In the genomic region with DNA sequence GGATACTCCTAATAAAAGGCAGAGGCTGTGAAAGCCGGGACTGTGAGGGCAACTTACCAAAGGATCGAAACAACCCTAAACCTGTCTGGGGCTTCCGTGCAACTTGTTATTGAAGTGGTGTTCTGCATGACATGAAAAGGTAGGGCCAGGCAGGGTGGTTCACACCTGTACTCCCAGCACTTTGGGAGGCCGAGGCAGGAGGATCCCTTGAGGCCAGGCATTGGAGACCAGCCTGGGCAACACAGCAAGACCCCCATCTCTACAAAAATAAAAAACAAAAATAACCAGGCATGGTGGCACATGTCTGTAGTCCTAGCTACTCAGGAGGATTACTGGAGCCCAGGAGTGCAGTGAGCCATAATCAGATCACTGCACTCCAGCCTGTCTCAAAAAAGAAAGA, we compare ENCODE assay signal across 18 cellular contexts. TPM values are rescaled to one million over a fixed set of nuclear protein-coding genes. Genes with fewer than 3 reads are reported as not detected.
DNase-seq lines count a peak whose midpoint lies in the region; ATAC-seq and TF ChIP-seq lines count a peak whose summit lies in the region.
"Had no signal": no experiment of that assay in that cellular context is flagged by ENCODE, and none has a peak within 500 bp of the region (broad histone marks: within the 10 kb centered on the region; RNA-seq: fewer than 3 reads in every experiment).

No MANE protein-coding gene starts in this region.

- POLR2A ChIA-PET in MCF 10A (lab: Yijun Ruan, JAX) (no interaction called here), WTC11 (lab: Charles Lee) (no interaction called here)

- H3K27me3 Mint-ChIP-seq in MCF 10A (ENCODE audit: insufficient read depth, unreplicated experiment): no peaks in the 10 kb centered on the region
- H3K27me3 Mint-ChIP-seq in CD14-positive monocyte (ENCODE audit: low read depth in 3 of 3): peaks cover 0 to 2% (median 0%) of the 10 kb centered on the region in 3 donors
- H3K27me3 Mint-ChIP-seq in WTC11 (ENCODE audit: low read depth): no peaks in the 10 kb centered on the region
- H3K27me3 Mint-ChIP-seq: B cell; CD4-positive, alpha-beta T cell had no signal

- no peak for ATAC-seq in WTC11
- ATAC-seq: A549; CD8-positive, alpha-beta T cell had no signal

- no peak for TF ChIP-seq CTCF in MCF 10A (IDR thresholded peaks at IDR 0.05; ENCODE audit: unreplicated experiment)
- no peak for TF ChIP-seq CTCF in breast epithelium (IDR thresholded peaks at IDR 0.05)
- TF ChIP-seq CTCF in CD14-positive monocyte (IDR thresholded peaks at IDR 0.05): no peak
- no peak for TF ChIP-seq CTCF in WTC11 (IDR thresholded peaks at IDR 0.05)
- TF ChIP-seq CTCF in right atrium auricular region (IDR thresholded peaks at IDR 0.05): no peak

- no peak overlapping the region for H3K27ac ChIP-seq in breast epithelium
- no peak overlapping the region for H3K27ac ChIP-seq in right atrium auricular region
- H3K27ac ChIP-seq: 22Rv1; A549; BLaER1 treated with 17β-estradiol and CSF1 and Interleukin-3, amounts not matched to agents 10 nM and 100 nM; C4-2B had no signal

- H3K9me3 ChIP-seq in breast epithelium: no peaks in the 10 kb centered on the region
- no peaks in the 10 kb centered on the region for H3K9me3 ChIP-seq in right atrium auricular region
- H3K9me3 ChIP-seq: A549; BLaER1 treated with 17β-estradiol and CSF1 and Interleukin-3, amounts not matched to agents 10 nM and 100 nM; Caco-2 had no signal

- TF ChIP-seq POLR2A in breast epithelium (IDR thresholded peaks at IDR 0.05): no peak

- H3K27me3 ChIP-seq in breast epithelium (no peaks in the 10 kb centered on the region), right atrium auricular region (no peaks in the 10 kb centered on the region)
- H3K27me3 ChIP-seq: BLaER1 treated with 17β-estradiol and CSF1 and Interleukin-3, amounts not matched to agents 10 nM and 100 nM had no signal

- H3K4me1 Mint-ChIP-seq in MCF 10A (ENCODE audit: insufficient read depth, unreplicated experiment) (peaks cover 9% of the 10 kb centered on the region), CD14-positive monocyte (peaks cover 8% of the 10 kb centered on the region), WTC11 (peaks cover 24% of the 10 kb centered on the region)

- BruUV-seq in MCF 10A (replicated peaks; lab: Mats Ljungman, UMichigan): no TSS peak

- DNase-seq in MCF 10A (ENCODE audit: unreplicated experiment): no peak
- DNase-seq in breast epithelium (ENCODE audit: low spot score in 2 of 2): no peak
- DNase-seq in CD14-positive monocyte (ENCODE audit: low spot score): no peak
- DNase-seq in WTC11 (ENCODE audit: low spot score): no peak
- no peak for DNase-seq in NCI-H774 (lab: John Stamatoyannopoulos, UW)
- DNase-seq in right atrium auricular region (ENCODE audit: low spot score): no peak
- DNase-seq: AML-193; Caco-2; Calu3; CD4-positive, alpha-beta T cell; CD8-positive, alpha-beta T cell; DMS79 treated with DMSO at 0.1 percent for 48 hours; GF-D8 had no signal

- intact Hi-C loops in MCF 10A (cut with micrococcal nuclease): no loop called here
- intact Hi-C loops in breast epithelium (cut with DNase I; ENCODE audit: low total_unique reads): no loop called here
- intact Hi-C loops in CD14-positive monocyte (cut with micrococcal nuclease): no loop called here

- H3K4me3 ChIP-seq in breast epithelium (no peak overlapping the region), right atrium auricular region (no peak overlapping the region)
- H3K4me3 ChIP-seq: A549; BLaER1 treated with 17β-estradiol and CSF1 and Interleukin-3, amounts not matched to agents 10 nM and 100 nM had no signal

- H3K36me3 Mint-ChIP-seq in MCF 10A (ENCODE audit: insufficient read depth, unreplicated experiment) (peaks cover 58% of the 10 kb centered on the region), CD14-positive monocyte (peaks cover 60 to 83% of the 10 kb centered on the region in 2 donors), WTC11 (peaks cover 56% of the 10 kb centered on the region)

- H3K36me3 ChIP-seq in breast epithelium: no peaks in the 10 kb centered on the region
- H3K36me3 ChIP-seq in right atrium auricular region: peaks cover 37% of the 10 kb centered on the region

- H3K4me3 Mint-ChIP-seq in MCF 10A (ENCODE audit: unreplicated experiment) (no peak overlapping the region), CD14-positive monocyte (no peak overlapping the region), WTC11 (no peak overlapping the region)
- H3K4me3 Mint-ChIP-seq: B cell; CD4-positive, alpha-beta T cell; CD8-positive, alpha-beta T cell had no signal

- CTCF ChIA-PET in MCF 10A (lab: Yijun Ruan, JAX) (interaction anchor here (0.6 to 1.4 kb wide), 5 partner anchors 10 to 1163 kb away, joined by 3 to 5 read pairs (median 3); no protein-coding TSS in a partner anchor), WTC11 (lab: Charles Lee) (no interaction called here)

- H3K27ac Mint-ChIP-seq in MCF 10A (ENCODE audit: low read depth, unreplicated experiment) (peak overlapping the region; percentile 16), CD14-positive monocyte (peak overlapping the region in 5 of 7 donors; percentile 26 to 68 (median 43)), WTC11 (no peak overlapping the region)
- H3K27ac Mint-ChIP-seq: B cell; CD4-positive, alpha-beta T cell; CD8-positive, alpha-beta T cell had no signal

- H3K4me1 ChIP-seq in breast epithelium (no peaks in the 10 kb centered on the region), right atrium auricular region (no peaks in the 10 kb centered on the region)
- H3K4me1 ChIP-seq: A549 had no signal

- H3K9me3 Mint-ChIP-seq in MCF 10A (ENCODE audit: unreplicated experiment): no peaks in the 10 kb centered on the region
- no peaks in the 10 kb centered on the region for H3K9me3 Mint-ChIP-seq in CD14-positive monocyte
- H3K9me3 Mint-ChIP-seq in WTC11: no peaks in the 10 kb centered on the region
- H3K9me3 Mint-ChIP-seq: CD4-positive, alpha-beta T cell; CD8-positive, alpha-beta T cell had no signal

TF ChIP-seq in WTC11, 78 proteins besides CTCF, POLR2A, EP300 and RAD21:
- TF ChIP-seq ZNF121 (CRISPR knock-in tag; IDR thresholded peaks at IDR 0.05) (peak; percentile 92; the same call in 1 of the 2 replicates), NR3C1 (CRISPR knock-in tag; conservative IDR thresholded peaks at IDR 0.05; ENCODE audit: low read depth) (no peak), NR1H2 (CRISPR knock-in tag; IDR thresholded peaks at IDR 0.05) (no peak)
TF ChIP-seq in WTC11: peak in this region for 1.

RNA-seq across cellular contexts. Expression of a gene that starts 12.3 kb away (rescaled TPM):
- total RNA-seq in MCF 10A (2022) (27.4 and 28.6 TPM in 2 replicates), breast epithelium (10 to 100 TPM; 16.4 to 20.9 (median 16.6) TPM), WTC11 (2021) (54.2 to 78.9 TPM (median 63.2 TPM) in 3 replicates), right atrium auricular region (10 to 100 TPM; 10.3 to 12.1 TPM)
- 10 to 100 TPM in 1 of 2 donors, 1 to 10 TPM in 1; 6.7 to 11.3 TPM for polyA plus RNA-seq in CD14-positive monocyte

RNA-seq across cellular contexts. Expression of a gene that starts 12.6 kb away (rescaled TPM):
- 19.2 and 20.7 TPM in 2 replicates for total RNA-seq in MCF 10A (2022)
- total RNA-seq in breast epithelium: 10 to 100 TPM; 15.4 to 25.2 (median 15.7) TPM
- polyA plus RNA-seq in CD14-positive monocyte: 10 to 100 TPM in 1 of 2 donors, 1 to 10 TPM in 1; 10.0 to 10.5 TPM
- total RNA-seq in WTC11 (2021): 8.3 to 13.4 TPM (median 9.6 TPM) in 3 replicates
- total RNA-seq in right atrium auricular region: 10 to 100 TPM in 1 of 2 donors, 1 to 10 TPM in 1; 7.1 to 15.2 TPM
